ENCODE assay signal across 28 cellular contexts in genomic region chr13:74438911-74439310, GRCh38.
"Had no signal": no experiment of that assay in that cellular context is flagged by ENCODE, and none has a peak within 500 bp of the region (broad histone marks: within the 10 kb centered on the region; RNA-seq: fewer than 3 reads in every experiment).

No MANE protein-coding gene starts in this region.

- H3K9me3 Mint-ChIP-seq: activated CD4-positive, alpha-beta T cell treated with anti-CD3 and anti-CD28 coated beads, Interleukin-2, amount 10 ng/mL, durations not matched to agents 24 days and 14 days; activated naive CD4-positive, alpha-beta T cell treated with anti-CD3 and anti-CD28 coated beads for 36 hours; activated T-helper 1 cell treated with anti-CD3 and anti-CD28 coated beads, Interleukin-12 subunit alpha, Interleukin-12 subunit beta, Interleukin-2, Interleukin-4 antibody, amounts not matched to agents 30 ng/mL and 10 ng/mL and 1 ng/mL, durations not matched to agents 14 hours and 24 hours and 36 hours; stimulated activated naive CD8-positive, alpha-beta T cell treated with anti-CD3 and anti-CD28 coated beads, Interleukin-15, Interleukin-2, amounts not matched to agents 100 ng/mL and 50 ng/mL, for 24 hours had no signal

- H3K4me1 ChIP-seq: body of pancreas, neural progenitor cell had no signal

- H3K4me3 Mint-ChIP-seq: activated CD4-positive, alpha-beta memory T cell treated with anti-CD3 and anti-CD28 coated beads for 36 hours; activated CD4-positive, alpha-beta T cell treated with anti-CD3 and anti-CD28 coated beads, Interleukin-2, amount 10 ng/mL, durations not matched to agents 24 days and 14 days; activated naive CD4-positive, alpha-beta T cell treated with anti-CD3 and anti-CD28 coated beads for 36 hours; activated naive CD8-positive, alpha-beta T cell treated with anti-CD3 and anti-CD28 coated beads for 36 hours; activated T-helper 1 cell treated with anti-CD3 and anti-CD28 coated beads, Interleukin-12 subunit alpha, Interleukin-12 subunit beta, Interleukin-2, Interleukin-4 antibody, amounts not matched to agents 30 ng/mL and 10 ng/mL and 1 ng/mL, durations not matched to agents 14 hours and 24 hours and 36 hours; naive B cell; neural progenitor cell; stimulated activated naive CD8-positive, alpha-beta T cell treated with anti-CD3 and anti-CD28 coated beads, Interleukin-15, Interleukin-2, amounts not matched to agents 100 ng/mL and 50 ng/mL, for 24 hours had no signal

- H3K4me2 ChIP-seq: hepatocyte, neural progenitor cell had no signal

- H3K36me3 ChIP-seq: adrenal gland, esophagus squamous epithelium, gastroesophageal sphincter, neural progenitor cell, thoracic aorta had no signal

- H3K4me3 ChIP-seq: adrenal gland, body of pancreas, esophagus squamous epithelium, gastroesophageal sphincter, hepatocyte, mucosa of descending colon, neural progenitor cell, thoracic aorta had no signal

- H3K27me3 Mint-ChIP-seq: activated CD4-positive, alpha-beta memory T cell treated with anti-CD3 and anti-CD28 coated beads for 36 hours; activated CD4-positive, alpha-beta T cell treated with anti-CD3 and anti-CD28 coated beads, Interleukin-2, amount 10 ng/mL, durations not matched to agents 24 days and 14 days; activated naive CD8-positive, alpha-beta T cell treated with anti-CD3 and anti-CD28 coated beads for 36 hours; stimulated activated naive CD8-positive, alpha-beta T cell treated with anti-CD3 and anti-CD28 coated beads, Interleukin-15, Interleukin-2, amounts not matched to agents 100 ng/mL and 50 ng/mL, for 24 hours had no signal

- H3K27ac ChIP-seq: adrenal gland, body of pancreas, epithelial cell of prostate, esophagus squamous epithelium, gastroesophageal sphincter, hepatocyte, neural progenitor cell, thoracic aorta had no signal

- H3K79me2 ChIP-seq: hepatocyte had no signal

- DNase-seq: activated CD4-positive, alpha-beta memory T cell treated with anti-CD3 and anti-CD28 coated beads for 36 hours; activated CD4-positive, alpha-beta T cell treated with anti-CD3 and anti-CD28 coated beads, Interleukin-2, amount 10 ng/mL, durations not matched to agents 24 days and 14 days; activated CD4-positive, CD25-positive, alpha-beta regulatory T cell treated with anti-CD3 and anti-CD28 coated beads, Interleukin-2, amount 50 U/mL, for 72 hours; activated CD8-positive, alpha-beta memory T cell treated with anti-CD3 and anti-CD28 coated beads, Interleukin-2, amount 50 U/mL, for 4 hours; activated effector memory CD4-positive, alpha-beta T cell treated with anti-CD3 and anti-CD28 coated beads, Interleukin-2, amount 50 U/mL, for 16 hours; activated naive CD4-positive, alpha-beta T cell treated with anti-CD3 and anti-CD28 coated beads for 36 hours; activated naive CD8-positive, alpha-beta T cell treated with anti-CD3 and anti-CD28 coated beads for 36 hours; activated T-cell treated with anti-CD3 and anti-CD28 coated beads, Interleukin-2, amount 50 U/mL, for 1 hour; adrenal gland; aorta; body of pancreas; effector CD8-positive, alpha-beta T cell; esophagus squamous epithelium; islet precursor cell; left ventricle myocardium superior; mucosa of descending colon; naive B cell; right cardiac atrium; stimulated activated CD4-positive, alpha-beta T cell treated with anti-CD3 and anti-CD28 coated beads, Interleukin-4, amount 100 ng/mL, for 1 hour; T1000; trophoblast cell had no signal

- ATAC-seq: body of pancreas, gastroesophageal sphincter, left ventricle myocardium superior, mucosa of descending colon, right cardiac atrium had no signal

- H3K27me3 ChIP-seq: adrenal gland, body of pancreas, esophagus squamous epithelium, gastroesophageal sphincter, hepatocyte, neural progenitor cell had no signal

- H3K9me3 ChIP-seq: adrenal gland, body of pancreas, gastroesophageal sphincter, mucosa of descending colon, thoracic aorta had no signal

- H3K27ac Mint-ChIP-seq: activated CD4-positive, alpha-beta memory T cell treated with anti-CD3 and anti-CD28 coated beads for 36 hours; activated CD4-positive, alpha-beta T cell treated with anti-CD3 and anti-CD28 coated beads, Interleukin-2, amount 10 ng/mL, durations not matched to agents 24 days and 14 days; activated naive CD4-positive, alpha-beta T cell treated with anti-CD3 and anti-CD28 coated beads for 36 hours; activated naive CD8-positive, alpha-beta T cell treated with anti-CD3 and anti-CD28 coated beads for 36 hours; activated T-helper 1 cell treated with anti-CD3 and anti-CD28 coated beads, Interleukin-12 subunit alpha, Interleukin-12 subunit beta, Interleukin-2, Interleukin-4 antibody, amounts not matched to agents 30 ng/mL and 10 ng/mL and 1 ng/mL, durations not matched to agents 14 hours and 24 hours and 36 hours; naive B cell; neural progenitor cell; stimulated activated naive CD8-positive, alpha-beta T cell treated with anti-CD3 and anti-CD28 coated beads, Interleukin-15, Interleukin-2, amounts not matched to agents 100 ng/mL and 50 ng/mL, for 24 hours had no signal

- H2AFZ ChIP-seq: hepatocyte had no signal

- H3K9ac ChIP-seq: neural progenitor cell had no signal

- H3K4me1 Mint-ChIP-seq: activated CD4-positive, alpha-beta T cell treated with anti-CD3 and anti-CD28 coated beads, Interleukin-2, amount 10 ng/mL, durations not matched to agents 24 days and 14 days; activated naive CD8-positive, alpha-beta T cell treated with anti-CD3 and anti-CD28 coated beads for 36 hours; naive B cell had no signal

- H3K36me3 Mint-ChIP-seq: neural progenitor cell had no signal
